21 cellular contexts compared by ENCODE assay signal in the genomic region with DNA sequence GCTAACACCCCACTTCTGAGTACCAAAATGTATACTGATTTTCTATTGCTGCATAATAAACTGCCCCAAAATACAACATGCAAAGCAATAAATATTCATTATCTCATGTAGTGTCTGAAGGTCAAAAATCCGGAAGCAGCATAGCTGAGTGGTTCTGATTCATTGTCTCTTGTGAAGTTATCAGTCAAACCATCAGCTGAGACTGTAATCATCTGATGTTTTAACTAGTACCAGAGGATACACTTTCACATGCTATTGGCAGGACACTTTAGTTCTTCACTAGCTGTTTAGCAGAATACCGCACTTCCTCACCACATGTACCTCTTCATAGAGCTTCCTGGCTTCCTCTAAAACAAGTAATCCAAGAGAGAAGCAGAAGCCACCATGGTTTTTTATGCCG. TPM values are rescaled to one million over a fixed set of nuclear protein-coding genes. Genes with fewer than 3 reads are reported as not detected.
DNase-seq lines count a peak whose midpoint lies in the region; ATAC-seq, FAIRE-seq and TF ChIP-seq lines count a peak whose summit lies in the region.
"Had no signal": no experiment of that assay in that cellular context is flagged by ENCODE, and none has a peak within 500 bp of the region (broad histone marks: within the 10 kb centered on the region; RNA-seq: fewer than 3 reads in every experiment).

No MANE protein-coding gene starts in this region.

- H3K27me3 Mint-ChIP-seq in memory B cell (no peaks in the 10 kb centered on the region), type B pancreatic cell (no peaks in the 10 kb centered on the region)
- H3K27me3 Mint-ChIP-seq: CD4-positive, alpha-beta T cell had no signal

- POLR2A ChIA-PET in K562 (lab: Yijun Ruan, JAX) = no interaction called here

- H3K9me3 Mint-ChIP-seq in memory B cell = no peaks in the 10 kb centered on the region
- no peaks in the 10 kb centered on the region for H3K9me3 Mint-ChIP-seq in type B pancreatic cell
- H3K9me3 Mint-ChIP-seq: CD4-positive, alpha-beta T cell; GM23338 had no signal

- H3K79me2 ChIP-seq in K562 (ENCODE audit: control insufficient read depth, insufficient read depth, low read length) = no peaks in the 10 kb centered on the region

- TF ChIP-seq CTCF in K562 (IDR thresholded peaks at IDR 0.05 in 2 of 3, conservative IDR thresholded peaks at IDR 0.05 in 1 of 3; ENCODE audit: insufficient read depth in 2 of 3, low read depth in 1 of 3, low read length in 3 of 3) (no peak), type B pancreatic cell (conservative IDR thresholded peaks at IDR 0.05) (no peak)

- in situ Hi-C loops in K562 (cut with MboI) = no loop called here

- H3K27ac ChIP-seq in K562 (ENCODE audit: extremely low read depth, low read depth, low read length) = no peak overlapping the region
- H3K27ac ChIP-seq: C4-2B, HL-60 had no signal

- peaks cover 0 to 2% of the 10 kb centered on the region in 2 experiments; a peak in 1 of 5 replicates for H3K4me1 ChIP-seq in K562 (replicated peaks in 1 of 2; ENCODE audit: control insufficient read depth in 2 of 2, insufficient read depth in 2 of 2, low read length in 2 of 2)

- intact Hi-C loops in K562 (cut with micrococcal nuclease) = no loop called here

- no peaks in the 10 kb centered on the region for H4K20me1 ChIP-seq in K562 (replicated peaks; ENCODE audit: control insufficient read depth, insufficient read depth, low read length)

- WGBS in K562 (ENCODE audit: insufficient coverage, low coverage, missing lambda C conversion rate) = 63% methylated on average over 3 of the region's 3 CpGs

- peak; percentile 20 for DNase-seq in EH (ENCODE audit: low read depth)
- no peak for DNase-seq in GM18507 (ENCODE audit: extremely low spot score, insufficient read length, low read depth)
- DNase-seq in K562 (ENCODE audit: extremely low read depth in 1 of 4, low spot score in 3 of 4) = no peak
- no peak for DNase-seq in memory B cell (ENCODE audit: low spot score in 2 of 2)
- DNase-seq in NCI-H748 (lab: John Stamatoyannopoulos, UW; ENCODE audit: unreplicated experiment) = no peak
- no peak for DNase-seq in COR-L47 (lab: John Stamatoyannopoulos, UW)
- DNase-seq in type B pancreatic cell (ENCODE audit: extremely low spot score, unreplicated experiment) = no peak
- DNase-seq: AML-193; Calu3; CD4-positive, alpha-beta T cell; DMS53; DND-41; HCEC 1CT; KBM-7 had no signal

- TF ChIP-seq EP300 in K562 (IDR thresholded peaks at IDR 0.05; ENCODE audit: low read length) = no peak

- no peak overlapping the region for H3K4me3 ChIP-seq in K562
- H3K4me3 ChIP-seq: GM23338 had no signal

- H2AFZ ChIP-seq in K562 (ENCODE audit: low read depth, low read length) = no peak overlapping the region
- H2AFZ ChIP-seq: GM23338 had no signal

- peaks cover 27% of the 10 kb centered on the region; the same call in 2 of the 3 replicates for H3K36me3 ChIP-seq in K562 (ENCODE audit: control insufficient read depth, insufficient read depth, low read length)

- H3K4me1 Mint-ChIP-seq in memory B cell (no peaks in the 10 kb centered on the region), type B pancreatic cell (ENCODE audit: unreplicated experiment) (no peaks in the 10 kb centered on the region)
- H3K4me1 Mint-ChIP-seq: GM23338 had no signal

- no peaks in the 10 kb centered on the region for H3K27me3 ChIP-seq in K562 (ENCODE audit: control insufficient read depth in 2 of 2, insufficient read depth in 2 of 2, low read length in 2 of 2)

- H3K4me3 Mint-ChIP-seq in memory B cell (no peak overlapping the region), type B pancreatic cell (no peak overlapping the region)
- H3K4me3 Mint-ChIP-seq: CD4-positive, alpha-beta T cell; GM23338 had no signal

- no peaks in the 10 kb centered on the region for H3K9me1 ChIP-seq in K562 (ENCODE audit: control insufficient read depth, insufficient read depth, low read length)

- H3K36me3 Mint-ChIP-seq in memory B cell (peaks cover 3% of the 10 kb centered on the region), type B pancreatic cell (peaks cover 4% of the 10 kb centered on the region)

- peak; percentile 21 for FAIRE-seq in GM18507 (lab: Jason Lieb, UNC)
- no peak for FAIRE-seq in K562 (lab: Jason Lieb, UNC)
- FAIRE-seq: A204.1, G401.6, GM12892 had no signal

- no peak for TF ChIP-seq RAD21 in K562 (CRISPR knock-in tag; conservative IDR thresholded peaks at IDR 0.05 in 1 of 2, IDR thresholded peaks at IDR 0.05 in 1 of 2)

- H3K27ac Mint-ChIP-seq in memory B cell = peak overlapping the region; percentile 25
- no peak overlapping the region for H3K27ac Mint-ChIP-seq in type B pancreatic cell
- H3K27ac Mint-ChIP-seq: CD4-positive, alpha-beta T cell; GM23338 had no signal

- H3K4me2 ChIP-seq in K562 (ENCODE audit: insufficient read depth, low read length) = no peak overlapping the region
- H3K4me2 ChIP-seq: GM23338 had no signal

- no TSS peak for BruUV-seq in K562 (replicated peaks; lab: Mats Ljungman, UMichigan)

- no peak for ATAC-seq in K562
- no peak for ATAC-seq in memory B cell (ENCODE audit: low read depth)
- no peak for ATAC-seq in HG03565 (IDR thresholded peaks at IDR 0.05; ENCODE audit: unreplicated experiment)
- ATAC-seq: GM23338 had no signal

- no peak overlapping the region for H3K9ac ChIP-seq in K562 (ENCODE audit: insufficient read depth in 1 of 2, low read depth in 2 of 2, low read length in 2 of 2)

- CTCF ChIA-PET in K562 (lab: Yijun Ruan, JAX; ENCODE audit: low intra/inter-chr PET ratio) = no interaction called here

- H3K9me3 ChIP-seq in K562 (replicated peaks; ENCODE audit: control insufficient read depth, insufficient read depth, low read depth, low read length) = no peaks in the 10 kb centered on the region

- no peak for TF ChIP-seq POLR2A in K562 (conservative IDR thresholded peaks at IDR 0.05)

TF ChIP-seq in K562, 482 proteins besides CTCF, POLR2A, EP300 and RAD21 (continues in another document):
- TF ChIP-seq, protein P1, sequence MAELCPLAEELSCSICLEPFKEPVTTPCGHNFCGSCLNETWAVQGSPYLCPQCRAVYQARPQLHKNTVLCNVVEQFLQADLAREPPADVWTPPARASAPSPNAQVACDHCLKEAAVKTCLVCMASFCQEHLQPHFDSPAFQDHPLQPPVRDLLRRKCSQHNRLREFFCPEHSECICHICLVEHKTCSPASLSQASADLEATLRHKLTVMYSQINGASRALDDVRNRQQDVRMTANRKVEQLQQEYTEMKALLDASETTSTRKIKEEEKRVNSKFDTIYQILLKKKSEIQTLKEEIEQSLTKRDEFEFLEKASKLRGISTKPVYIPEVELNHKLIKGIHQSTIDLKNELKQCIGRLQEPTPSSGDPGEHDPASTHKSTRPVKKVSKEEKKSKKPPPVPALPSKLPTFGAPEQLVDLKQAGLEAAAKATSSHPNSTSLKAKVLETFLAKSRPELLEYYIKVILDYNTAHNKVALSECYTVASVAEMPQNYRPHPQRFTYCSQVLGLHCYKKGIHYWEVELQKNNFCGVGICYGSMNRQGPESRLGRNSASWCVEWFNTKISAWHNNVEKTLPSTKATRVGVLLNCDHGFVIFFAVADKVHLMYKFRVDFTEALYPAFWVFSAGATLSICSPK (IDR thresholded peaks at IDR 0.05; ENCODE audit: borderline replicate concordance) = no peak
- 0 out of 4 replicates have a peak, but pooled peaks of 1 of the 2 experiments have one; percentile 34 for TF ChIP-seq TEAD1 (CRISPR knock-in tag; IDR thresholded peaks at IDR 0.05)
- no peak for TF ChIP-seq ZNF134 (CRISPR knock-in tag; conservative IDR thresholded peaks at IDR 0.05)
- peak; percentile 46 for TF ChIP-seq MEIS2 (IDR thresholded peaks at IDR 0.05; ENCODE audit: partially characterized antibody)
- TF ChIP-seq, protein P2, sequence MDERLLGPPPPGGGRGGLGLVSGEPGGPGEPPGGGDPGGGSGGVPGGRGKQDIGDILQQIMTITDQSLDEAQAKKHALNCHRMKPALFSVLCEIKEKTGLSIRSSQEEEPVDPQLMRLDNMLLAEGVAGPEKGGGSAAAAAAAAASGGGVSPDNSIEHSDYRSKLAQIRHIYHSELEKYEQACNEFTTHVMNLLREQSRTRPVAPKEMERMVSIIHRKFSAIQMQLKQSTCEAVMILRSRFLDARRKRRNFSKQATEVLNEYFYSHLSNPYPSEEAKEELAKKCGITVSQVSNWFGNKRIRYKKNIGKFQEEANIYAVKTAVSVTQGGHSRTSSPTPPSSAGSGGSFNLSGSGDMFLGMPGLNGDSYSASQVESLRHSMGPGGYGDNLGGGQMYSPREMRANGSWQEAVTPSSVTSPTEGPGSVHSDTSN (CRISPR knock-in tag; IDR thresholded peaks at IDR 0.05; ENCODE audit: low read depth) = no peak
- TF ChIP-seq, protein P2 (tag; conservative IDR thresholded peaks at IDR 0.05; ENCODE audit: low read depth) = peak; percentile 52

RNA-seq across cellular contexts. Expression of a gene that starts 12.7 kb away (rescaled TPM):
- total RNA-seq in K562 (2011; cell fraction: chromatin; rRNA removed; ENCODE audit: low replicate concordance) = 82.5 and 141 TPM in 2 replicates
- 57.0 and 72.8 TPM in 2 replicates for total RNA-seq in K562 (2011; cell fraction: nucleolus; rRNA removed)
- 97.9 and 121 TPM in 2 replicates for total RNA-seq in K562 (2011; cell fraction: nucleoplasm; rRNA removed)
- total RNA-seq in K562 (2014; rRNA removed) (18.9 and 19.7 TPM in 2 replicates), K562 (2014; rRNA removed; fragmentation: Illumina TruSeq; extraction: Trizol) (48.0 and 59.1 TPM in 2 replicates), K562 (2015; rRNA removed; fragmentation: Illumina TruSeq; extraction: Trizol) (38.1 and 40.6 TPM in 2 replicates), K562 (2021) (32.7 and 33.4 TPM in 2 replicates), type B pancreatic cell (ENCODE audit: low replicate concordance) (17.6 and 23.6 TPM in 2 replicates)
- polyA plus RNA-seq in K562 (2011; rRNA removed) (48.6 and 57.1 TPM in 2 replicates), K562 (2014; fragmentation: Illumina TruSeq; extraction: Trizol) (33.3 and 36.8 TPM in 2 replicates), K562 (2014; fragmentation: Nextera tagmentation; extraction: Ambion mirVana) (10 to 100 TPM; 47.5 to 51.5 TPM), K562 (2014; rRNA removed) (31.6 TPM in 2 replicates)
- polyA plus RNA-seq in K562 (2011; cell fraction: cytosol; rRNA removed) = 6.0 and 18.4 TPM in 2 replicates
- polyA plus RNA-seq in K562 (2011; cell fraction: nucleus; rRNA removed) = 70.7 and 103 TPM in 2 replicates
- 17.7 and 27.7 TPM in 2 replicates for polyA plus RNA-seq in K562 (2012)
- polyA minus RNA-seq in K562 (2011; rRNA and poly(A)+ RNA removed) = 61.5 and 79.9 TPM in 2 replicates
- polyA minus RNA-seq in K562 (2011; cell fraction: cytosol; rRNA and poly(A)+ RNA removed) = 15.1 and 17.8 TPM in 2 replicates
- polyA minus RNA-seq in K562 (2011; cell fraction: nucleus; rRNA and poly(A)+ RNA removed) = 117 and 186 TPM in 2 replicates
